In genomic region chr1:68199603-68200002, GRCh38 we compare ENCODE assay signal across 29 cellular contexts. TPM values are rescaled to one million over a fixed set of nuclear protein-coding genes. Genes with fewer than 3 reads are reported as not detected.
DNase-seq lines count a peak whose midpoint lies in the region; ATAC-seq and FAIRE-seq lines count a peak whose summit lies in the region.
"Had no signal": no experiment of that assay in that cellular context is flagged by ENCODE, and none has a peak within 500 bp of the region (broad histone marks: within the 10 kb centered on the region; RNA-seq: fewer than 3 reads in every experiment).

No MANE protein-coding gene starts in this region.

- H3K27ac ChIP-seq in small intestine (ENCODE audit: low read depth in 1 of 2, low read length in 1 of 2): no peak overlapping the region
- H3K27ac ChIP-seq: 22Rv1, HL-60, right lobe of liver, SJSA1, suprapubic skin had no signal

- H3K9me3 ChIP-seq in small intestine (ENCODE audit: control insufficient read depth, low read depth): no peaks in the 10 kb centered on the region
- H3K9me3 ChIP-seq: right lobe of liver, SJSA1, suprapubic skin had no signal

- DNase-seq in DMS53 (lab: John Stamatoyannopoulos, UW) (peak; percentile 12), DMS53 treated with DMSO at 0.1 percent for 48 hours (lab: John Stamatoyannopoulos, UW; ENCODE audit: unreplicated experiment) (no peak), SK-MEL-5 (ENCODE audit: low read depth, low spot score) (peak; percentile 7), islet precursor cell (peak; percentile 89), small intestine (peak; percentile 54)
- DNase-seq in activated T-cell treated with anti-CD3 and anti-CD28 coated beads, Interleukin-2, amount 50 U/mL, for 48 hours: no peak
- DNase-seq: activated CD4-positive, alpha-beta T cell treated with anti-CD3 and anti-CD28 coated beads, Interleukin-2, amount 50 U/mL, for 4 hours; activated naive CD4-positive, alpha-beta T cell treated with anti-CD3 and anti-CD28 coated beads, Interleukin-2, amount 50 U/mL, for 16 hours; caudate nucleus; dermis blood vessel endothelial cell; NCI-H1048; NCI-H1694; NCI-H2171; NCI-H526; nephron progenitor cell; posterior cingulate gyrus; right lobe of liver; stimulated activated CD4-positive, alpha-beta T cell treated with anti-CD3 and anti-CD28 coated beads, Interleukin-15, amount 100 ng/mL, for 24 hours; stimulated activated naive B cell treated with anti-CD40 and anti-IgM and Interleukin-4, amounts not matched to agents 10 μg/mL and 1 μg/mL and 100 μg/mL, for 72 hours had no signal

- H3K27me3 ChIP-seq in small intestine (ENCODE audit: control insufficient read depth in 2 of 2, insufficient read depth in 2 of 2, low read length in 2 of 2): no peaks in the 10 kb centered on the region
- H3K27me3 ChIP-seq: right lobe of liver, SJSA1, suprapubic skin had no signal

- in situ Hi-C loops in SK-MEL-5 (cut with HindIII; ENCODE audit: low pct_unique_long_range_greater_than_20kb, low sequenced_read_pairs): no loop called here

- no peaks in the 10 kb centered on the region for H3K36me3 ChIP-seq in small intestine (ENCODE audit: control insufficient read depth in 2 of 2, insufficient read depth in 2 of 2, low read length in 2 of 2)
- H3K36me3 ChIP-seq: right lobe of liver, SJSA1, suprapubic skin had no signal

- H3K4me3 ChIP-seq in small intestine (ENCODE audit: low read depth in 1 of 2, low read length in 2 of 2): no peak overlapping the region
- H3K4me3 ChIP-seq: right lobe of liver, SJSA1, suprapubic skin had no signal

- ATAC-seq in HG03432 (IDR thresholded peaks at IDR 0.05; ENCODE audit: unreplicated experiment) (no peak), GM19328 (IDR thresholded peaks at IDR 0.05; ENCODE audit: unreplicated experiment) (no peak)
- ATAC-seq: HepG2; right lobe of liver; stimulated activated naive B cell treated with anti-CD40 and anti-IgM and Interleukin-4, amounts not matched to agents 10 μg/mL and 1 μg/mL and 100 μg/mL, for 72 hours had no signal

- 35 to 63% (median 52%) methylated on average over 2 of the region's 2 CpGs for WGBS in small intestine, 3 donors

- peaks cover 0 to 5% of the 10 kb centered on the region in 2 donors for H3K4me1 ChIP-seq in small intestine (ENCODE audit: control insufficient read depth in 2 of 2, insufficient read depth in 1 of 2, low read depth in 1 of 2, low read length in 1 of 2)

- FAIRE-seq in small intestine (lab: Jason Lieb, UNC): no peak
- FAIRE-seq: GM18507, HepG2, urothelium cell line had no signal

RNA-seq across cellular contexts. Expression of gene WLS, which starts 32.7 kb away (rescaled TPM):
- 33.8 and 35.1 TPM in 2 replicates for total RNA-seq in SK-MEL-5 (2014; rRNA removed; shearing (Covaris generic))
- 47.4 and 50.3 TPM in 2 replicates for polyA plus RNA-seq in SK-MEL-5 (2015; cell fraction: cytosol; rRNA removed)
- 16.4 and 25.0 TPM in 2 replicates for polyA plus RNA-seq in SK-MEL-5 (2015; cell fraction: nucleus; rRNA removed)
- polyA plus RNA-seq in small intestine: 10 to 100 TPM in 1 of 3 donors, 1 to 10 TPM in 2; 2.2 to 39.2 (median 5.7) TPM
- total RNA-seq: HepG2; T-helper 1 cell treated with Interleukin-12 subunit alpha and Interleukin-12 subunit beta and Interleukin-4 antibody, amounts not matched to agents 30 ng/mL and 1 ng/mL, for 36 hours had no signal
- polyA plus RNA-seq: HepG2 had no signal

Comparison
In these comparisons a context has a peak if more than half of its experiments do, and no peak if none do; other contexts are left out.
1. DNase-seq: peak in DMS53 (single experiment), SK-MEL-5 (single experiment), islet precursor cell (single experiment) and small intestine (single experiment); none in DMS53 treated with DMSO at 0.1 percent for 48 hours (single experiment) and activated T-cell treated with anti-CD3 and anti-CD28 coated beads, Interleukin-2, amount 50 U/mL, for 48 hours (0 of 2).